ENCODE assay signal across 13 cellular contexts in the genomic region with DNA sequence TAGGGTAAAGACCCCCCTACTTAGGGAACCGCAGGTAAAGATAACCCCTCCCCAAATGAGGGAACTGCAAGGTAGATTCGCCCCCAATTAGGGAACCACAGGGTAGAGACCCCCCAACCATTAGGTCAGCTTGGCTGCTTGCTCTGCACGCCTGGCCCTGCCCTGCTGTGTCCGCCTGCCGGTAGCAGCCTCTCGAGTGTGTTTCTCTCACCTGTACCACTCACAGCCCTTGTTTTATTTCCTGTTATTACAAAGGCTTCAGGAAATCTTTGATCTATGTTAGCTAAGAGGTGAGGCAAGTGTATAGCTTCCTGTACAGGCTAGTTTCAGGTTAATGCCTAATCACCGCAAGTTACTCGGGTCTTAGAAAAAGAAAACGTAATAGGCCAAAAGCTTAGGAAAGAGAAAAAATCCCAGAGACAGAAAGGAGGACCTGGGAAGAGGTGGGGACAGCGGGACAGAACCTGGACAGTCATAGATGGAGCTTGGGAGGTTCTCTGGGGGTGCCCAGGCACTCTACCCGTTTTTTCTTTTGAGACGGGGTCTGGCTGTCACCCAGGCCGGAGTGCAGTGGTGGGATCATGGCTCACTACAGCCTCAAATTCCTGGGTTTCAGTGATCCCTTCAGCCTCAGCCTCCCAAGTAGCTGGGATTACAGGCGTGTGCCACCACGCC. TPM values are rescaled to one million over a fixed set of nuclear protein-coding genes. Genes with fewer than 3 reads are reported as not detected.
A peak's percentile ranks its signal among the peaks of the same experiment; 100 is the strongest.
DNase-seq lines count a peak whose midpoint lies in the region; ATAC-seq and TF ChIP-seq lines count a peak whose summit lies in the region.
"Had no signal": no experiment of that assay in that cellular context is flagged by ENCODE, and none has a peak within 500 bp of the region (broad histone marks: within the 10 kb centered on the region; RNA-seq: fewer than 3 reads in every experiment).

No MANE protein-coding gene starts in this region.

- H3K4me3 Mint-ChIP-seq in activated T-helper 2 cell treated with anti-CD3 and anti-CD28 coated beads, Interferon-gamma antibody, Interleukin-2, Interleukin-4, amounts not matched to agents 10 μg/mL and 5 μg/mL and 100 μg/mL, durations not matched to agents 14 hours and 24 hours and 36 hours (ENCODE audit: low read depth) = peak overlapping the region; percentile 45

- H3K27ac ChIP-seq in left lung (peak overlapping the region; percentile 23 to 68), urinary bladder (ENCODE audit: low read depth) (peak overlapping the region; percentile 63)
- H3K27ac ChIP-seq: thoracic aorta had no signal

- peak in 1 of 2 donors; percentile 15 for TF ChIP-seq CTCF in left lung (IDR thresholded peaks at IDR 0.05)

- peak; percentile 27 for DNase-seq in stimulated activated CD4-positive, alpha-beta T cell treated with anti-CD3 and anti-CD28 coated beads, Interleukin-4, amount 100 ng/mL, for 1 hour
- DNase-seq in stimulated activated CD4-positive, alpha-beta T cell treated with anti-CD3 and anti-CD28 coated beads, Interleukin-15, amount 100 ng/mL, for 24 hours = no peak
- DNase-seq in activated T-helper 2 cell treated with anti-CD3 and anti-CD28 coated beads, Interferon-gamma antibody, Interleukin-2, Interleukin-4, amounts not matched to agents 10 μg/mL and 5 μg/mL and 100 μg/mL, durations not matched to agents 14 hours and 24 hours and 36 hours (ENCODE audit: low spot score) = no peak
- DNase-seq in left lung = no peak
- DNase-seq: amniotic stem cell, EL, heart right ventricle, Kasumi-1 had no signal

- no peak overlapping the region for H3K4me3 ChIP-seq in left lung
- no peak overlapping the region for H3K4me3 ChIP-seq in urinary bladder (ENCODE audit: low read depth, low read length)
- H3K4me3 ChIP-seq: heart right ventricle, thoracic aorta had no signal

- ATAC-seq in left lung (peak; percentile 86), HG02610 (IDR thresholded peaks at IDR 0.05; ENCODE audit: unreplicated experiment) (no peak), HG03139 (IDR thresholded peaks at IDR 0.05; ENCODE audit: unreplicated experiment) (no peak), HG03432 (IDR thresholded peaks at IDR 0.05; ENCODE audit: unreplicated experiment) (no peak)

- no peaks in the 10 kb centered on the region for H3K9me3 ChIP-seq in left lung
- H3K9me3 ChIP-seq: heart right ventricle, thoracic aorta had no signal

- no peaks in the 10 kb centered on the region for H3K27me3 ChIP-seq in left lung
- H3K27me3 ChIP-seq: heart right ventricle had no signal

- peak overlapping the region; percentile 83 for H3K27ac Mint-ChIP-seq in activated T-helper 2 cell treated with anti-CD3 and anti-CD28 coated beads, Interferon-gamma antibody, Interleukin-2, Interleukin-4, amounts not matched to agents 10 μg/mL and 5 μg/mL and 100 μg/mL, durations not matched to agents 14 hours and 24 hours and 36 hours

- peaks cover 0 to 100% of the 10 kb centered on the region in 2 donors for H3K36me3 ChIP-seq in left lung
- no peaks in the 10 kb centered on the region for H3K36me3 ChIP-seq in urinary bladder (ENCODE audit: insufficient read depth)

- H3K4me1 ChIP-seq in left lung = peaks cover 0 to 5% of the 10 kb centered on the region in 2 donors
- no peaks in the 10 kb centered on the region for H3K4me1 ChIP-seq in urinary bladder (ENCODE audit: insufficient read depth)

- no peaks in the 10 kb centered on the region for H3K9me3 Mint-ChIP-seq in activated T-helper 2 cell treated with anti-CD3 and anti-CD28 coated beads, Interferon-gamma antibody, Interleukin-2, Interleukin-4, amounts not matched to agents 10 μg/mL and 5 μg/mL and 100 μg/mL, durations not matched to agents 14 hours and 24 hours and 36 hours

- no peaks in the 10 kb centered on the region for H3K27me3 Mint-ChIP-seq in activated T-helper 2 cell treated with anti-CD3 and anti-CD28 coated beads, Interferon-gamma antibody, Interleukin-2, Interleukin-4, amounts not matched to agents 10 μg/mL and 5 μg/mL and 100 μg/mL, durations not matched to agents 14 hours and 24 hours and 36 hours (ENCODE audit: low read depth)

- peaks cover 84% of the 10 kb centered on the region for H3K36me3 Mint-ChIP-seq in activated T-helper 2 cell treated with anti-CD3 and anti-CD28 coated beads, Interferon-gamma antibody, Interleukin-2, Interleukin-4, amounts not matched to agents 10 μg/mL and 5 μg/mL and 100 μg/mL, durations not matched to agents 14 hours and 24 hours and 36 hours (ENCODE audit: low read depth)

- 85% methylated on average over 15 of the region's 15 CpGs for WGBS in urinary bladder

- intact Hi-C loops in activated T-helper 2 cell treated with anti-CD3 and anti-CD28 coated beads, Interferon-gamma antibody, Interleukin-2, Interleukin-4, amounts not matched to agents 10 μg/mL and 5 μg/mL and 100 μg/mL, durations not matched to agents 14 hours and 24 hours and 36 hours (cut with micrococcal nuclease) = no loop called here
- intact Hi-C loops in left lung (cut with DNase I) = no loop called here

- H3K4me1 Mint-ChIP-seq in activated T-helper 2 cell treated with anti-CD3 and anti-CD28 coated beads, Interferon-gamma antibody, Interleukin-2, Interleukin-4, amounts not matched to agents 10 μg/mL and 5 μg/mL and 100 μg/mL, durations not matched to agents 14 hours and 24 hours and 36 hours (ENCODE audit: low read depth) = peaks cover 13% of the 10 kb centered on the region

RNA-seq across cellular contexts. Expression of a gene that starts 23.1 kb away (rescaled TPM):
- total RNA-seq in activated T-helper 2 cell treated with anti-CD3 and anti-CD28 coated beads, Interferon-gamma antibody, Interleukin-2, Interleukin-4, amounts not matched to agents 10 μg/mL and 5 μg/mL and 100 μg/mL, durations not matched to agents 14 hours and 24 hours and 36 hours = 303 and 306 TPM in 2 replicates
- total RNA-seq in left lung = 100 to 1,000 TPM; 162 to 166 TPM
- 132 TPM for total RNA-seq in urinary bladder
- 252 TPM for polyA plus RNA-seq in urinary bladder

RNA-seq across cellular contexts. Expression of a gene that starts 31.3 kb away (rescaled TPM):
- total RNA-seq in activated T-helper 2 cell treated with anti-CD3 and anti-CD28 coated beads, Interferon-gamma antibody, Interleukin-2, Interleukin-4, amounts not matched to agents 10 μg/mL and 5 μg/mL and 100 μg/mL, durations not matched to agents 14 hours and 24 hours and 36 hours = 41.8 and 46.5 TPM in 2 replicates
- total RNA-seq in left lung (10 to 100 TPM in 1 of 2 donors, 1 to 10 TPM in 1; 8.4 to 24.4 TPM), urinary bladder (1.8 TPM)
- 9.8 TPM for polyA plus RNA-seq in urinary bladder

RNA-seq across cellular contexts. Expression of a gene that starts 36.7 kb away (rescaled TPM):
- 160 and 162 TPM in 2 replicates for total RNA-seq in activated T-helper 2 cell treated with anti-CD3 and anti-CD28 coated beads, Interferon-gamma antibody, Interleukin-2, Interleukin-4, amounts not matched to agents 10 μg/mL and 5 μg/mL and 100 μg/mL, durations not matched to agents 14 hours and 24 hours and 36 hours
- total RNA-seq in left lung (10 to 100 TPM; 23.4 to 49.8 TPM), urinary bladder (10.9 TPM)
- 41.1 TPM for polyA plus RNA-seq in urinary bladder

RNA-seq across cellular contexts. Expression of a gene that starts 40.4 kb away (rescaled TPM):
- 7.7 and 8.0 TPM in 2 replicates for total RNA-seq in activated T-helper 2 cell treated with anti-CD3 and anti-CD28 coated beads, Interferon-gamma antibody, Interleukin-2, Interleukin-4, amounts not matched to agents 10 μg/mL and 5 μg/mL and 100 μg/mL, durations not matched to agents 14 hours and 24 hours and 36 hours
- under 1 TPM; 0.38 to 0.68 TPM for total RNA-seq in left lung
- total RNA-seq in urinary bladder = 11.2 TPM
- polyA plus RNA-seq in urinary bladder = 8.4 TPM
- total RNA-seq: thoracic aorta had no signal

RNA-seq across cellular contexts. Expression of a gene that starts 51.9 kb away (rescaled TPM):
- total RNA-seq in activated T-helper 2 cell treated with anti-CD3 and anti-CD28 coated beads, Interferon-gamma antibody, Interleukin-2, Interleukin-4, amounts not matched to agents 10 μg/mL and 5 μg/mL and 100 μg/mL, durations not matched to agents 14 hours and 24 hours and 36 hours = 367 and 370 TPM in 2 replicates
- total RNA-seq in left lung (100 to 1,000 TPM in 1 of 2 donors, 10 to 100 TPM in 1; 65.1 to 141 TPM), urinary bladder (35.5 TPM)
- 32.5 TPM for polyA plus RNA-seq in urinary bladder
